ENCODE assay signal across 18 cellular contexts in the genomic region with DNA sequence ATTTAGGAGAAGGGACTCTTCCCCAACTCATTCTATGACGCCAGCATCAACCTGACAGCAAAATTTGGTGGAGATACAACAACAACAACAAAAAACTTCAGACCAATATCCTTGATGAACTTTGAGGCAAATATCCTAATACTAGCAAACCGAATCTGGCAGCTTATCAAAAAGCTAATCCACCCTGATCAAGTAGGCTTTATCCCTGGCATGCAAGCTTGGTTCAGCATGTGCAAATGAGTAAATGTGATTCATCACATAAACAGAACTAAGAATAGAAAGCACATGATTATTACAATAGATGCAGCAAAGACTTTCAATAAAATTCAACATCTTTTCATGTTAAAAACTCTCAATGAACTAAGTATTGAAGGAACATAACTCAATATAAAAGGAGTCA.
A peak's percentile ranks its signal among the peaks of the same experiment; 100 is the strongest.
DNase-seq lines count a peak whose midpoint lies in the region; TF ChIP-seq lines count a peak whose summit lies in the region.
"Had no signal": no experiment of that assay in that cellular context is flagged by ENCODE, and none has a peak within 500 bp of the region (broad histone marks: within the 10 kb centered on the region; RNA-seq: fewer than 3 reads in every experiment).

No MANE protein-coding gene starts in this region.

- H4K91ac ChIP-seq in neuronal stem cell (ENCODE audit: low read depth, low read length, poor library complexity) = no peak overlapping the region

- no peak overlapping the region for H3K14ac ChIP-seq in neuronal stem cell (ENCODE audit: low read length)

- peak; percentile 96 for DNase-seq in HCEC 1CT
- DNase-seq in amniotic epithelial cell (ENCODE audit: low read depth) = peak; percentile 5
- DNase-seq in fibroblast of peridontal ligament (ENCODE audit: extremely low read depth) = peak; percentile 74
- peak; percentile 77 for DNase-seq in renal cortical epithelial cell (ENCODE audit: low read depth)
- DNase-seq in T-helper 1 cell = no peak
- no peak for DNase-seq in coronary artery (ENCODE audit: low spot score)
- no peak for DNase-seq in neuronal stem cell (ENCODE audit: low spot score)
- DNase-seq: activated CD4-positive, alpha-beta T cell treated with anti-CD3 and anti-CD28 coated beads, Interleukin-2, amount 10 ng/mL, durations not matched to agents 7 days and 5 days; activated T-cell treated with anti-CD3 and anti-CD28 coated beads, Interleukin-2, amount 50 U/mL, for 4 hours; dorsolateral prefrontal cortex; H7; IMR-90; mesendoderm; NCI-H1105 treated with DMSO at 0.1 percent for 48 hours had no signal

- no peaks in the 10 kb centered on the region for H3K36me3 ChIP-seq in neuronal stem cell (replicated peaks in 1 of 2; ENCODE audit: control insufficient read depth in 2 of 2, insufficient read depth in 2 of 2, low read length in 2 of 2)
- H3K36me3 ChIP-seq: neutrophil, SJSA1, vagina had no signal

- no peak overlapping the region for H3K4ac ChIP-seq in neuronal stem cell (ENCODE audit: low read length)

- H3K23ac ChIP-seq in neuronal stem cell (ENCODE audit: low read depth, low read length, poor library complexity) = no peak overlapping the region

- H2BK120ac ChIP-seq in neuronal stem cell (ENCODE audit: low read depth, low read length) = no peak overlapping the region

- no peak overlapping the region for H2BK5ac ChIP-seq in neuronal stem cell (ENCODE audit: low read length)

- H3K79me1 ChIP-seq in neuronal stem cell (ENCODE audit: low read depth, low read length) = no peaks in the 10 kb centered on the region

- H3K4me2 ChIP-seq in neuronal stem cell (ENCODE audit: insufficient read depth, low read length, poor library complexity, severe bottlenecking) = no peak overlapping the region

- no peak overlapping the region for H2BK12ac ChIP-seq in neuronal stem cell (ENCODE audit: low read length)

- H2AK5ac ChIP-seq in neuronal stem cell (ENCODE audit: low read depth, low read length) = no peak overlapping the region

- H2AFZ ChIP-seq in neuronal stem cell (ENCODE audit: low read length) = no peak overlapping the region

- no peak overlapping the region for H2BK15ac ChIP-seq in neuronal stem cell (ENCODE audit: low read length)

- H3K9ac ChIP-seq in neuronal stem cell (ENCODE audit: low read depth, low read length, poor library complexity) = no peak overlapping the region

- WGBS in neuronal stem cell (ENCODE audit: extremely low coverage in 2 of 2, insufficient read length in 2 of 2, insufficient replicate concordance in 1 of 2), 2 donors = no CpG with 5 or more reads among the region's 2 CpGs

- H3K9me3 ChIP-seq in neuronal stem cell (replicated peaks in 1 of 2; ENCODE audit: control insufficient read depth in 2 of 2, insufficient read depth in 1 of 2, low read depth in 1 of 2, low read length in 2 of 2) = peaks cover 0 to 2% of the 10 kb centered on the region in 2 donors
- H3K9me3 ChIP-seq: neutrophil, SJSA1, vagina had no signal

- no peak overlapping the region for H3K27ac ChIP-seq in coronary artery
- H3K27ac ChIP-seq in neuronal stem cell (replicated peaks; ENCODE audit: low read length) = no peak overlapping the region
- H3K27ac ChIP-seq: dorsolateral prefrontal cortex, neutrophil, SJSA1, vagina had no signal

- H4K8ac ChIP-seq in neuronal stem cell (ENCODE audit: low read depth, low read length) = no peak overlapping the region

- no peak overlapping the region for H3K18ac ChIP-seq in neuronal stem cell (ENCODE audit: low read length)

- H3K4me3 ChIP-seq in coronary artery = no peak overlapping the region
- no peak overlapping the region for H3K4me3 ChIP-seq in neuronal stem cell (ENCODE audit: low read length in 2 of 2)
- H3K4me3 ChIP-seq: dorsolateral prefrontal cortex, SJSA1, skin epidermis, vagina had no signal

- no peaks in the 10 kb centered on the region for H3K27me3 ChIP-seq in neuronal stem cell (ENCODE audit: control insufficient read depth in 3 of 3, insufficient read depth in 3 of 3, low read depth in 1 of 3, low read length in 3 of 3)
- H3K27me3 ChIP-seq: dorsolateral prefrontal cortex, neutrophil, SJSA1, vagina had no signal

- no peak for TF ChIP-seq CTCF in coronary artery (IDR thresholded peaks at IDR 0.05)

- no peaks in the 10 kb centered on the region for H3K4me1 ChIP-seq in neuronal stem cell (ENCODE audit: control insufficient read depth in 2 of 2, insufficient read depth in 1 of 2, low read depth in 1 of 2, low read length in 2 of 2)
- H3K4me1 ChIP-seq: SJSA1, vagina had no signal

Comparison
In these comparisons a context has a peak if more than half of its experiments do, and no peak if none do; other contexts are left out.
1. DNase-seq: peak in HCEC 1CT (single experiment), amniotic epithelial cell (single experiment), fibroblast of peridontal ligament (single experiment) and renal cortical epithelial cell (single experiment); none in T-helper 1 cell (0 of 5), coronary artery (single experiment) and neuronal stem cell (single experiment).